Comparison of ENCODE assay signal across 14 cellular contexts in genomic region chr2:44136186-44136585, GRCh38.
DNase-seq lines count a peak whose midpoint lies in the region; ATAC-seq and TF ChIP-seq lines count a peak whose summit lies in the region.
"Had no signal": no experiment of that assay in that cellular context is flagged by ENCODE, and none has a peak within 500 bp of the region (broad histone marks: within the 10 kb centered on the region; RNA-seq: fewer than 3 reads in every experiment).

No MANE protein-coding gene starts in this region.

- H3K4me3 Mint-ChIP-seq in activated naive CD8-positive, alpha-beta T cell treated with anti-CD3 and anti-CD28 coated beads, Interleukin-2, amount 50 U/mL, for 24 hours: no peak overlapping the region
- H3K4me3 Mint-ChIP-seq: naive thymus-derived CD8-positive, alpha-beta T cell; stimulated activated effector memory CD8-positive, alpha-beta T cell treated with anti-CD3 and anti-CD28 coated beads, Interleukin-12 subunit alpha, Interleukin-12 subunit beta, amount 100 ng/mL, for 72 hours had no signal

- DNase-seq in ACHN (peak; percentile 16), HS-27A (ENCODE audit: low read depth) (peak; percentile 72), astrocyte of the spinal cord (ENCODE audit: low read depth, low spot score) (peak; percentile 50), iris pigment epithelial cell (ENCODE audit: low read depth) (peak; percentile 69), GM10266 (ENCODE audit: extremely low spot score) (no peak), SHP77 (lab: John Stamatoyannopoulos, UW) (no peak)
- no peak for DNase-seq in stimulated activated CD4-positive, alpha-beta T cell treated with anti-CD3 and anti-CD28 coated beads, Interleukin-12 subunit alpha, Interleukin-12 subunit beta, amount 100 ng/mL, for 4 hours
- no peak for DNase-seq in activated naive CD8-positive, alpha-beta T cell treated with anti-CD3 and anti-CD28 coated beads, Interleukin-2, amount 50 U/mL, for 24 hours
- DNase-seq: activated CD4-positive, alpha-beta T cell treated with anti-CD3 and anti-CD28 coated beads, Interleukin-2, amount 50 U/mL, for 1 hour; activated naive CD4-positive, alpha-beta T cell treated with Interleukin-2 at 50 U/mL for 16 hours; naive thymus-derived CD8-positive, alpha-beta T cell; NCI-H524 treated with DMSO at 0.1 percent for 48 hours; SHP77 treated with DMSO at 0.1 percent for 48 hours had no signal

- no peaks in the 10 kb centered on the region for H3K36me3 Mint-ChIP-seq in activated naive CD8-positive, alpha-beta T cell treated with anti-CD3 and anti-CD28 coated beads, Interleukin-2, amount 50 U/mL, for 24 hours (ENCODE audit: low read depth)
- H3K36me3 Mint-ChIP-seq: stimulated activated effector memory CD8-positive, alpha-beta T cell treated with anti-CD3 and anti-CD28 coated beads, Interleukin-12 subunit alpha, Interleukin-12 subunit beta, amount 100 ng/mL, for 72 hours had no signal

- H3K27ac Mint-ChIP-seq in activated naive CD8-positive, alpha-beta T cell treated with anti-CD3 and anti-CD28 coated beads, Interleukin-2, amount 50 U/mL, for 24 hours: no peak overlapping the region
- H3K27ac Mint-ChIP-seq: naive thymus-derived CD8-positive, alpha-beta T cell; stimulated activated effector memory CD8-positive, alpha-beta T cell treated with anti-CD3 and anti-CD28 coated beads, Interleukin-12 subunit alpha, Interleukin-12 subunit beta, amount 100 ng/mL, for 72 hours had no signal

- no peak overlapping the region for H3K4me3 ChIP-seq in astrocyte of the spinal cord (ENCODE audit: low read depth, low read length)

- ATAC-seq in activated naive CD8-positive, alpha-beta T cell treated with anti-CD3 and anti-CD28 coated beads, Interleukin-2, amount 50 U/mL, for 24 hours: no peak
- ATAC-seq: naive thymus-derived CD8-positive, alpha-beta T cell; stimulated activated effector memory CD8-positive, alpha-beta T cell treated with anti-CD3 and anti-CD28 coated beads, Interleukin-12 subunit alpha, Interleukin-12 subunit beta, amount 100 ng/mL, for 72 hours had no signal

- TF ChIP-seq CTCF in astrocyte of the spinal cord (IDR thresholded peaks at IDR 0.05; ENCODE audit: low read depth, low read length) (no peak), GM10266 (IDR thresholded peaks at IDR 0.05; ENCODE audit: control insufficient read depth, insufficient read depth, low read depth, missing control alignments) (no peak)

- peaks cover 4% of the 10 kb centered on the region for H3K4me1 Mint-ChIP-seq in activated naive CD8-positive, alpha-beta T cell treated with anti-CD3 and anti-CD28 coated beads, Interleukin-2, amount 50 U/mL, for 24 hours

- H3K9me3 Mint-ChIP-seq in activated naive CD8-positive, alpha-beta T cell treated with anti-CD3 and anti-CD28 coated beads, Interleukin-2, amount 50 U/mL, for 24 hours: peaks cover 5% of the 10 kb centered on the region
- H3K9me3 Mint-ChIP-seq: stimulated activated effector memory CD8-positive, alpha-beta T cell treated with anti-CD3 and anti-CD28 coated beads, Interleukin-12 subunit alpha, Interleukin-12 subunit beta, amount 100 ng/mL, for 72 hours had no signal

- in situ Hi-C loops in ACHN (cut with HindIII; ENCODE audit: low pct_ligation_motif_present, low pct_unique_long_range_greater_than_20kb, low sequenced_read_pairs) (no loop called here), astrocyte of the spinal cord (cut with HindIII; ENCODE audit: low sequenced_read_pairs) (no loop called here)

- H3K27me3 Mint-ChIP-seq in activated naive CD8-positive, alpha-beta T cell treated with anti-CD3 and anti-CD28 coated beads, Interleukin-2, amount 50 U/mL, for 24 hours: peaks cover 2% of the 10 kb centered on the region

Comparison
In these comparisons a context has a peak if more than half of its experiments do, and no peak if none do; other contexts are left out.
1. DNase-seq: peak in ACHN (single experiment), HS-27A (single experiment), astrocyte of the spinal cord (single experiment) and iris pigment epithelial cell (single experiment); none in stimulated activated CD4-positive, alpha-beta T cell treated with anti-CD3 and anti-CD28 coated beads, Interleukin-12 subunit alpha, Interleukin-12 subunit beta, amount 100 ng/mL, for 4 hours (single experiment), GM10266 (single experiment), SHP77 (0 of 2) and activated naive CD8-positive, alpha-beta T cell treated with anti-CD3 and anti-CD28 coated beads, Interleukin-2, amount 50 U/mL, for 24 hours (single experiment).